37 cellular contexts compared by ENCODE assay signal in the genomic region with DNA sequence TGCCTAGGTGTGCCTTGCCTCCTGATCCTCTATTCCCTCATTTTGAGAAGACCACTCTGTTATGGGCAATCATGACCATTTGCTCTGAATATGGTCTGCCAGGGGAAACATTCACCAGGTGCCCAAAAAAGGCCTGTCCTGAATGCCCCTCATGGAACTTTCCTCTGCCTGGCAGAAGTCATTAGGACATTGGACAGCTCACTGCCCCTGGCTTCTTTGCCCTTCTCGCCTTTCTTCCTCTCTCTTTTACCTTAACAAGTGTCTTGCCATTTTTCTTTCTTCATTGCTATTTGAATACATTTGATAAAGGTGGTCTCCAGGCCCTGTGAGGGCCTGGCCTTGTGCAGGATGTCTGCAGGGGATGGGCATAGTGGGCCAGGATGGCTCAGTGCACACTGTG. TPM values are rescaled to one million over a fixed set of nuclear protein-coding genes. Genes with fewer than 3 reads are reported as not detected.
"Had no signal": no experiment of that assay in that cellular context is flagged by ENCODE, and none has a peak within 500 bp of the region (broad histone marks: within the 10 kb centered on the region; RNA-seq: fewer than 3 reads in every experiment).

No MANE protein-coding gene starts in this region.

- DNase-seq: activated B cell treated with CpG ODN at 0.5 μM for 24 hours; activated CD4-positive, alpha-beta memory T cell treated with anti-CD3 and anti-CD28 coated beads for 36 hours; activated CD4-positive, alpha-beta T cell treated with anti-CD3 and anti-CD28 coated beads for 4 hours; activated CD4-positive, alpha-beta T cell treated with anti-CD3 and anti-CD28 coated beads, Interleukin-2, amount 10 ng/mL, durations not matched to agents 24 days and 14 days; activated CD4-positive, alpha-beta T cell treated with anti-CD3 and anti-CD28 coated beads, Interleukin-2, amount 50 U/mL, for 1 hour; activated CD4-positive, alpha-beta T cell treated with anti-CD3 and anti-CD28 coated beads, Interleukin-2, amount 50 U/mL, for 4 hours; activated CD4-positive, CD25-positive, alpha-beta regulatory T cell treated with anti-CD3 and anti-CD28 coated beads, Interleukin-2, amount 50 U/mL, for 72 hours; activated CD8-positive, alpha-beta memory T cell treated with anti-CD3 and anti-CD28 coated beads, Interleukin-2, amount 50 U/mL, for 4 hours; activated CD8-positive, alpha-beta T cell treated with anti-CD3 and anti-CD28 coated beads for 36 hours; activated effector memory CD4-positive, alpha-beta T cell treated with anti-CD3 and anti-CD28 coated beads, Interleukin-2, amount 50 U/mL, for 16 hours; activated gamma-delta T cell treated with Interleukin-2 at 50 U/mL for 16 hours; activated naive CD4-positive, alpha-beta T cell; activated naive CD4-positive, alpha-beta T cell treated with anti-CD3 and anti-CD28 coated beads for 36 hours; activated naive CD4-positive, alpha-beta T cell treated with anti-CD3 and anti-CD28 coated beads, Interleukin-2, amount 50 U/mL, for 16 hours; activated naive CD8-positive, alpha-beta T cell treated with anti-CD3 and anti-CD28 coated beads for 36 hours; activated T-cell treated with anti-CD3 and anti-CD28 coated beads for 4 hours; activated T-cell treated with anti-CD3 and anti-CD28 coated beads, Interleukin-2, amount 50 U/mL, for 1 hour; activated T-cell treated with anti-CD3 and anti-CD28 coated beads, Interleukin-2, amount 50 U/mL, for 4 hours; activated T-cell treated with anti-CD3 and anti-CD28 coated beads, Interleukin-2, amount 50 U/mL, for 72 hours; adrenal gland; amniotic stem cell; aorta; body of pancreas; brain microvascular endothelial cell; central memory CD4-positive, alpha-beta T cell; T-helper 2 cell; T-helper 9 cell had no signal

- H3K27me3 ChIP-seq: adrenal gland, body of pancreas, brain microvascular endothelial cell, breast epithelium had no signal

- H3K4me1 ChIP-seq: adrenal gland, body of pancreas, breast epithelium had no signal

- H3K4me3 ChIP-seq: adrenal gland, body of pancreas, breast epithelium had no signal

- FAIRE-seq: astrocyte, TTC549 had no signal

- H3K9me3 ChIP-seq: adrenal gland, body of pancreas, breast epithelium had no signal

- H3K27ac ChIP-seq: adrenal gland, body of pancreas, brain microvascular endothelial cell, breast epithelium, VCaP had no signal

- ATAC-seq: activated CD8-positive, alpha-beta T cell treated with anti-CD3 and anti-CD28 coated beads for 36 hours; activated naive CD4-positive, alpha-beta T cell treated with anti-CD3 and anti-CD28 coated beads, Interleukin-2, amount 50 U/mL, for 72 hours; activated T-cell treated with anti-CD3 and anti-CD28 coated beads, Interleukin-2, amount 50 U/mL, for 4 hours; activated T-cell treated with anti-CD3 and anti-CD28 coated beads, Interleukin-2, amount 50 U/mL, for 72 hours; activated T-helper 17 cell treated with anti-CD3 and anti-CD28 coated beads, Interleukin-2, amount 50 U/mL, for 72 hours; body of pancreas had no signal

- H3K36me3 ChIP-seq: adrenal gland, brain microvascular endothelial cell, breast epithelium had no signal

RNA-seq across cellular contexts. Expression of a gene that starts 20.3 kb away (rescaled TPM):
- total RNA-seq: activated B cell treated with CpG ODN at 0.5 μM for 24 hours; activated CD4-positive, alpha-beta memory T cell treated with anti-CD3 and anti-CD28 coated beads for 36 hours; activated CD4-positive, alpha-beta T cell treated with anti-CD3 and anti-CD28 coated beads, Interleukin-2, amount 10 ng/mL, durations not matched to agents 24 days and 14 days; activated CD8-positive, alpha-beta memory T cell treated with anti-CD3 and anti-CD28 coated beads for 36 hours; activated CD8-positive, alpha-beta T cell treated with anti-CD3 and anti-CD28 coated beads for 36 hours; activated naive CD4-positive, alpha-beta T cell treated with anti-CD3 and anti-CD28 coated beads for 36 hours; activated naive CD4-positive, alpha-beta T cell treated with anti-CD3 and anti-CD28 coated beads, Interleukin-2, amount 50 U/mL, for 72 hours; activated naive CD8-positive, alpha-beta T cell treated with anti-CD3 and anti-CD28 coated beads for 36 hours; activated T-cell treated with anti-CD3 and anti-CD28 coated beads, Interleukin-2, amount 50 U/mL, for 4 hours; activated T-cell treated with anti-CD3 and anti-CD28 coated beads, Interleukin-2, amount 50 U/mL, for 72 hours; activated T-helper 1 cell treated with anti-CD3 and anti-CD28 coated beads, Interleukin-12 subunit alpha, Interleukin-12 subunit beta, Interleukin-2, Interleukin-4 antibody, amounts not matched to agents 30 ng/mL and 10 ng/mL and 1 ng/mL, durations not matched to agents 14 hours and 24 hours and 36 hours; activated T-helper 17 cell treated with anti-CD3 and anti-CD28 coated beads, Interleukin-2, amount 50 U/mL, for 72 hours; aorta; astrocyte; body of pancreas; breast epithelium; cardiac septum; cerebellum had no signal
- polyA plus RNA-seq: aorta had no signal
